In genomic region chr5:132487841-132488555, GRCh38 we compare ENCODE assay signal across 1 cellular context.
TF ChIP-seq lines count a peak whose summit lies in the region.

No MANE protein-coding gene starts in this region.

TF ChIP-seq in SK-N-SH, 30 proteins besides CTCF, POLR2A, EP300 and RAD21 (continued from another document):
- no peak for TF ChIP-seq PBX3 (IDR thresholded peaks at IDR 0.05)
- no peak for TF ChIP-seq JUND (IDR thresholded peaks at IDR 0.05)
- TF ChIP-seq RCOR1 (IDR thresholded peaks at IDR 0.05; ENCODE audit: low read length) = no peak
- TF ChIP-seq IRF3 (IDR thresholded peaks at IDR 0.05; ENCODE audit: low read depth, low read length) = no peak
TF ChIP-seq in SK-N-SH: peak in this region for 0.
